15 cellular contexts compared by ENCODE assay signal in the genomic region with DNA sequence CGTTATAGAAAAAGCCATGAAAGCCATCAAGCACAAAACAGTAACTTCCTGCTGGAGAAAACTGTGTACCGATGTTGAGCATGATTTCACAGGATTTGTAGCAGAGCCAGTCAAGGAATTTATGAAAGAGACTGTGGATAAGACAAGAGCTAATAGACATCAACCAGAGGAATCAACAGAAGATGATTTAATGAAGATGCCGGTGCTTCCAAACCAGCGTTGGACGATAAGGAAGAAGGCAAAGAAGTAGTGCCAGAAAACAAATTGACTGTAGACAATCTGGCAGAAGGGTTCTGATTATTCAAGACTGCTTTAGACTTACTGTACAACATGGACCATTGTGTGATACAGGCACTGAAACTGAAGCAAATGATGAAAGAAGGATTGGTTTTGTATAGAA.
"Had no signal": no experiment of that assay in that cellular context is flagged by ENCODE, and none has a peak within 500 bp of the region (broad histone marks: within the 10 kb centered on the region; RNA-seq: fewer than 3 reads in every experiment).

No MANE protein-coding gene starts in this region.

- H3K9me3 Mint-ChIP-seq: activated naive CD8-positive, alpha-beta T cell treated with anti-CD3 and anti-CD28 coated beads for 36 hours; activated T-cell treated with anti-CD3 and anti-CD28 coated beads, Interleukin-2, amount 50 U/mL, for 24 hours; nephron; stimulated activated naive B cell treated with anti-CD40 and anti-IgM and Interleukin-4, amounts not matched to agents 10 μg/mL and 1 μg/mL and 100 μg/mL, for 72 hours; T-cell had no signal

- H3K36me3 ChIP-seq: breast epithelium, pancreas had no signal

- H3K4me3 ChIP-seq: breast epithelium, pancreas, smooth muscle cell had no signal

- H3K27ac ChIP-seq: breast epithelium, pancreas had no signal

- H3K9me3 ChIP-seq: breast epithelium, pancreas had no signal

- ATAC-seq: esophagus mucosa; pancreas; stimulated activated naive B cell treated with anti-CD40 and anti-IgM and Interleukin-4, amounts not matched to agents 10 μg/mL and 1 μg/mL and 100 μg/mL, for 72 hours had no signal

- DNase-seq: activated CD4-positive, alpha-beta T cell treated with anti-CD3 and anti-CD28 coated beads, Interleukin-2, amount 50 U/mL, for 1 hour; activated CD4-positive, CD25-positive, alpha-beta regulatory T cell; activated gamma-delta T cell; activated naive CD8-positive, alpha-beta T cell treated with anti-CD3 and anti-CD28 coated beads for 36 hours; activated T-cell treated with anti-CD3 and anti-CD28 coated beads, Interleukin-2, amount 50 U/mL, for 24 hours; aorta; mammary epithelial cell; pancreas; stimulated activated naive B cell treated with anti-CD40 and anti-IgM and Interleukin-4, amounts not matched to agents 10 μg/mL and 1 μg/mL and 100 μg/mL, for 72 hours; T-cell; trophoblast cell had no signal

- H3K27me3 Mint-ChIP-seq: activated naive CD8-positive, alpha-beta T cell treated with anti-CD3 and anti-CD28 coated beads for 36 hours; activated T-cell treated with anti-CD3 and anti-CD28 coated beads, Interleukin-2, amount 50 U/mL, for 24 hours; stimulated activated naive B cell treated with anti-CD40 and anti-IgM and Interleukin-4, amounts not matched to agents 10 μg/mL and 1 μg/mL and 100 μg/mL, for 72 hours; T-cell had no signal

- H3K27ac Mint-ChIP-seq: activated naive CD8-positive, alpha-beta T cell treated with anti-CD3 and anti-CD28 coated beads for 36 hours; stimulated activated naive B cell treated with anti-CD40 and anti-IgM and Interleukin-4, amounts not matched to agents 10 μg/mL and 1 μg/mL and 100 μg/mL, for 72 hours had no signal

- H3K4me3 Mint-ChIP-seq: activated naive CD8-positive, alpha-beta T cell treated with anti-CD3 and anti-CD28 coated beads for 36 hours; activated T-cell treated with anti-CD3 and anti-CD28 coated beads, Interleukin-2, amount 50 U/mL, for 24 hours; nephron; stimulated activated naive B cell treated with anti-CD40 and anti-IgM and Interleukin-4, amounts not matched to agents 10 μg/mL and 1 μg/mL and 100 μg/mL, for 72 hours; T-cell had no signal
